In genomic region chr3:155500429-155500828, GRCh38 we compare ENCODE assay signal across 3 cellular contexts.
TF ChIP-seq lines count a peak whose summit lies in the region.

No MANE protein-coding gene starts in this region.

TF ChIP-seq in GM23338, 12 proteins besides CTCF, POLR2A, EP300 and RAD21 (continues in another document):
- TF ChIP-seq EZH2phosphoT487 (IDR thresholded peaks at IDR 0.05; ENCODE audit: unreplicated experiment) (no peak), STAT1 (IDR thresholded peaks at IDR 0.05; ENCODE audit: unreplicated experiment) (no peak), NANOG (IDR thresholded peaks at IDR 0.05; ENCODE audit: borderline replicate concordance) (no peak), ZNF331 (CRISPR knock-in tag; IDR thresholded peaks at IDR 0.05; ENCODE audit: low read depth) (no peak), ZNF462 (CRISPR knock-in tag; IDR thresholded peaks at IDR 0.05) (no peak), EZH2 (IDR thresholded peaks at IDR 0.05; ENCODE audit: low read depth, unreplicated experiment) (no peak), ZNF114 (CRISPR knock-in tag; IDR thresholded peaks at IDR 0.05) (no peak), CREB1 (CRISPR knock-in tag; IDR thresholded peaks at IDR 0.05; ENCODE audit: low read depth) (no peak)

TF ChIP-seq in H1, 55 proteins besides CTCF, POLR2A, EP300 and RAD21 (continued from another document):
- TF ChIP-seq TEAD4 (IDR thresholded peaks at IDR 0.05; ENCODE audit: low read depth, low read length) (no peak), PHF8 (conservative IDR thresholded peaks at IDR 0.05; ENCODE audit: low read depth, low read length) (no peak), ASH2L (IDR thresholded peaks at IDR 0.05; ENCODE audit: low read length) (no peak), ZNF274 (IDR thresholded peaks at IDR 0.05; ENCODE audit: borderline replicate concordance, extremely low read depth, low read length) (no peak), CHD7 (IDR thresholded peaks at IDR 0.05; ENCODE audit: insufficient replicate concordance, low read length) (no peak), RXRA (IDR thresholded peaks at IDR 0.05; ENCODE audit: insufficient read depth, low read depth, low read length) (no peak), TCF12 (IDR thresholded peaks at IDR 0.05; ENCODE audit: low read depth, low read length) (no peak), ATF3 (IDR thresholded peaks at IDR 0.05; ENCODE audit: insufficient read depth, low read depth, low read length) (no peak), HDAC6 (IDR thresholded peaks at IDR 0.05; ENCODE audit: low read depth, low read length) (no peak), SAP30 (IDR thresholded peaks at IDR 0.05; ENCODE audit: insufficient read depth, insufficient replicate concordance, low read length) (no peak), SP2 (IDR thresholded peaks at IDR 0.05; ENCODE audit: low read length) (no peak)

TF ChIP-seq in neural cell, 6 proteins besides CTCF, POLR2A, EP300 and RAD21:
- TF ChIP-seq EZH2 (IDR thresholded peaks at IDR 0.05; ENCODE audit: borderline replicate concordance, insufficient read depth, low read length, poor library complexity, severe bottlenecking) (no peak), SMC3 (conservative IDR thresholded peaks at IDR 0.05; ENCODE audit: poor library complexity) (no peak), REST (IDR thresholded peaks at IDR 0.05; ENCODE audit: borderline replicate concordance) (peak; percentile 23)
